In genomic region chr20:62318411-62319345, GRCh38 we compare ENCODE assay signal across 16 cellular contexts. TPM values are rescaled to one million over a fixed set of nuclear protein-coding genes. Genes with fewer than 3 reads are reported as not detected.
DNase-seq lines count a peak whose midpoint lies in the region; ATAC-seq, FAIRE-seq and TF ChIP-seq lines count a peak whose summit lies in the region.
"Had no signal": no experiment of that assay in that cellular context is flagged by ENCODE, and none has a peak within 500 bp of the region (broad histone marks: within the 10 kb centered on the region; RNA-seq: fewer than 3 reads in every experiment).

No MANE protein-coding gene starts in this region.

- no peak for ATAC-seq in right cardiac atrium
- ATAC-seq: left lung had no signal

- H3K9me3 ChIP-seq in right cardiac atrium (ENCODE audit: control insufficient read depth, low read length) (no peaks in the 10 kb centered on the region), esophagus squamous epithelium (no peaks in the 10 kb centered on the region)
- H3K9me3 ChIP-seq: BE2C, left lung, spleen, stomach had no signal

- no peak overlapping the region for H3K27ac ChIP-seq in right cardiac atrium (ENCODE audit: low read length)
- H3K27ac ChIP-seq in esophagus squamous epithelium: peak overlapping the region; percentile 6 to 65 (median 52)
- H3K27ac ChIP-seq: left lung, parathyroid adenoma, SK-N-MC had no signal

- intact Hi-C loops in right cardiac atrium (cut with DNase I): no loop called here
- intact Hi-C loops in cardiac septum (cut with DNase I): no loop called here
- intact Hi-C loops in esophagus squamous epithelium (cut with DNase I): no loop called here

- WGBS in right cardiac atrium: 94% methylated on average over 36 of the region's 36 CpGs
- 78% methylated on average over 13 to 22 of the region's 36 CpGs for WGBS in esophagus squamous epithelium, 2 donors

- no peak for TF ChIP-seq POLR2A in esophagus squamous epithelium (IDR thresholded peaks at IDR 0.05)

- H3K4me1 ChIP-seq in right cardiac atrium (ENCODE audit: control insufficient read depth, insufficient read depth, low read length) (no peaks in the 10 kb centered on the region), esophagus squamous epithelium (peaks cover 21 to 65% (median 25%) of the 10 kb centered on the region in 3 donors)
- H3K4me1 ChIP-seq: BE2C, left lung, parathyroid adenoma, spleen, stomach had no signal

- H3K27me3 ChIP-seq in right cardiac atrium (ENCODE audit: control insufficient read depth, insufficient read depth) (no peaks in the 10 kb centered on the region), esophagus squamous epithelium (no peaks in the 10 kb centered on the region)
- H3K27me3 ChIP-seq: BE2C, left lung, spleen, stomach had no signal

- H3K4me3 ChIP-seq in right cardiac atrium (ENCODE audit: low read length) (no peak overlapping the region), esophagus squamous epithelium (no peak overlapping the region)
- H3K4me3 ChIP-seq: left lung, SK-N-MC, spleen, stomach had no signal

- peak; percentile 23 for FAIRE-seq in urothelium cell line (lab: Jason Lieb, UNC)
- FAIRE-seq: TTC549 had no signal

- TF ChIP-seq CTCF in esophagus squamous epithelium (IDR thresholded peaks at IDR 0.05): no peak

- peaks cover 19 to 91% (median 54%) of the 10 kb centered on the region in 3 donors for H3K36me3 ChIP-seq in esophagus squamous epithelium
- H3K36me3 ChIP-seq: BE2C had no signal

- DNase-seq in right cardiac atrium: peak in 2 of 3 donors; percentile 16 to 53
- no peak for DNase-seq in cardiac septum (ENCODE audit: low spot score)
- peak; percentile 49 for DNase-seq in RKO (ENCODE audit: low spot score)
- no peak for DNase-seq in esophagus squamous epithelium (lab: John Stamatoyannopoulos, UW)
- peak; percentile 78 for DNase-seq in urothelium cell line (ENCODE audit: low spot score)
- DNase-seq in globus pallidus (ENCODE audit: low spot score): no peak
- DNase-seq in NCI-H524 treated with DMSO at 0.1 percent for 48 hours (lab: John Stamatoyannopoulos, UW): no peak
- no peak for DNase-seq in activated T-cell treated with anti-CD3 and anti-CD28 coated beads for 4 hours
- DNase-seq: BE2C, NCI-H226, spleen, stomach had no signal

RNA-seq across cellular contexts. Expression of gene ADRM1, which starts 15.9 kb away (rescaled TPM):
- total RNA-seq in right cardiac atrium (10 to 100 TPM; 65.0 to 80.9 (median 73.4) TPM), cardiac septum (79.9 TPM), esophagus squamous epithelium (100 to 1,000 TPM; 126 to 173 (median 133) TPM)
- 87.5 TPM for polyA plus RNA-seq in right cardiac atrium

RNA-seq across cellular contexts. Expression of gene LAMA5, which starts 48.4 kb away (rescaled TPM):
- total RNA-seq in right cardiac atrium: 10 to 100 TPM; 77.4 to 97.9 (median 86.8) TPM
- polyA plus RNA-seq in right cardiac atrium: 93.7 TPM
- 101 TPM for total RNA-seq in cardiac septum
- 100 to 1,000 TPM in 2 of 4 donors, 10 to 100 TPM in 2; 60.4 to 127 (median 98.9) TPM for total RNA-seq in esophagus squamous epithelium

Comparison
In these comparisons a context has a peak if more than half of its experiments do, and no peak if none do; other contexts are left out.
1. DNase-seq: peak in right cardiac atrium (2 of 3), RKO (single experiment) and urothelium cell line (single experiment); none in cardiac septum (single experiment), esophagus squamous epithelium (single experiment), globus pallidus (single experiment), NCI-H524 treated with DMSO at 0.1 percent for 48 hours (single experiment) and activated T-cell treated with anti-CD3 and anti-CD28 coated beads for 4 hours (single experiment).